Comparison of ENCODE assay signal across 1 cellular context in genomic region chr17:59842901-59843652, GRCh38.
TF ChIP-seq lines count a peak whose summit lies in the region.

No MANE protein-coding gene starts in this region.

TF ChIP-seq in K562, 482 proteins besides CTCF, POLR2A, EP300 and RAD21 (continued from another document):
- TF ChIP-seq, protein P1, sequence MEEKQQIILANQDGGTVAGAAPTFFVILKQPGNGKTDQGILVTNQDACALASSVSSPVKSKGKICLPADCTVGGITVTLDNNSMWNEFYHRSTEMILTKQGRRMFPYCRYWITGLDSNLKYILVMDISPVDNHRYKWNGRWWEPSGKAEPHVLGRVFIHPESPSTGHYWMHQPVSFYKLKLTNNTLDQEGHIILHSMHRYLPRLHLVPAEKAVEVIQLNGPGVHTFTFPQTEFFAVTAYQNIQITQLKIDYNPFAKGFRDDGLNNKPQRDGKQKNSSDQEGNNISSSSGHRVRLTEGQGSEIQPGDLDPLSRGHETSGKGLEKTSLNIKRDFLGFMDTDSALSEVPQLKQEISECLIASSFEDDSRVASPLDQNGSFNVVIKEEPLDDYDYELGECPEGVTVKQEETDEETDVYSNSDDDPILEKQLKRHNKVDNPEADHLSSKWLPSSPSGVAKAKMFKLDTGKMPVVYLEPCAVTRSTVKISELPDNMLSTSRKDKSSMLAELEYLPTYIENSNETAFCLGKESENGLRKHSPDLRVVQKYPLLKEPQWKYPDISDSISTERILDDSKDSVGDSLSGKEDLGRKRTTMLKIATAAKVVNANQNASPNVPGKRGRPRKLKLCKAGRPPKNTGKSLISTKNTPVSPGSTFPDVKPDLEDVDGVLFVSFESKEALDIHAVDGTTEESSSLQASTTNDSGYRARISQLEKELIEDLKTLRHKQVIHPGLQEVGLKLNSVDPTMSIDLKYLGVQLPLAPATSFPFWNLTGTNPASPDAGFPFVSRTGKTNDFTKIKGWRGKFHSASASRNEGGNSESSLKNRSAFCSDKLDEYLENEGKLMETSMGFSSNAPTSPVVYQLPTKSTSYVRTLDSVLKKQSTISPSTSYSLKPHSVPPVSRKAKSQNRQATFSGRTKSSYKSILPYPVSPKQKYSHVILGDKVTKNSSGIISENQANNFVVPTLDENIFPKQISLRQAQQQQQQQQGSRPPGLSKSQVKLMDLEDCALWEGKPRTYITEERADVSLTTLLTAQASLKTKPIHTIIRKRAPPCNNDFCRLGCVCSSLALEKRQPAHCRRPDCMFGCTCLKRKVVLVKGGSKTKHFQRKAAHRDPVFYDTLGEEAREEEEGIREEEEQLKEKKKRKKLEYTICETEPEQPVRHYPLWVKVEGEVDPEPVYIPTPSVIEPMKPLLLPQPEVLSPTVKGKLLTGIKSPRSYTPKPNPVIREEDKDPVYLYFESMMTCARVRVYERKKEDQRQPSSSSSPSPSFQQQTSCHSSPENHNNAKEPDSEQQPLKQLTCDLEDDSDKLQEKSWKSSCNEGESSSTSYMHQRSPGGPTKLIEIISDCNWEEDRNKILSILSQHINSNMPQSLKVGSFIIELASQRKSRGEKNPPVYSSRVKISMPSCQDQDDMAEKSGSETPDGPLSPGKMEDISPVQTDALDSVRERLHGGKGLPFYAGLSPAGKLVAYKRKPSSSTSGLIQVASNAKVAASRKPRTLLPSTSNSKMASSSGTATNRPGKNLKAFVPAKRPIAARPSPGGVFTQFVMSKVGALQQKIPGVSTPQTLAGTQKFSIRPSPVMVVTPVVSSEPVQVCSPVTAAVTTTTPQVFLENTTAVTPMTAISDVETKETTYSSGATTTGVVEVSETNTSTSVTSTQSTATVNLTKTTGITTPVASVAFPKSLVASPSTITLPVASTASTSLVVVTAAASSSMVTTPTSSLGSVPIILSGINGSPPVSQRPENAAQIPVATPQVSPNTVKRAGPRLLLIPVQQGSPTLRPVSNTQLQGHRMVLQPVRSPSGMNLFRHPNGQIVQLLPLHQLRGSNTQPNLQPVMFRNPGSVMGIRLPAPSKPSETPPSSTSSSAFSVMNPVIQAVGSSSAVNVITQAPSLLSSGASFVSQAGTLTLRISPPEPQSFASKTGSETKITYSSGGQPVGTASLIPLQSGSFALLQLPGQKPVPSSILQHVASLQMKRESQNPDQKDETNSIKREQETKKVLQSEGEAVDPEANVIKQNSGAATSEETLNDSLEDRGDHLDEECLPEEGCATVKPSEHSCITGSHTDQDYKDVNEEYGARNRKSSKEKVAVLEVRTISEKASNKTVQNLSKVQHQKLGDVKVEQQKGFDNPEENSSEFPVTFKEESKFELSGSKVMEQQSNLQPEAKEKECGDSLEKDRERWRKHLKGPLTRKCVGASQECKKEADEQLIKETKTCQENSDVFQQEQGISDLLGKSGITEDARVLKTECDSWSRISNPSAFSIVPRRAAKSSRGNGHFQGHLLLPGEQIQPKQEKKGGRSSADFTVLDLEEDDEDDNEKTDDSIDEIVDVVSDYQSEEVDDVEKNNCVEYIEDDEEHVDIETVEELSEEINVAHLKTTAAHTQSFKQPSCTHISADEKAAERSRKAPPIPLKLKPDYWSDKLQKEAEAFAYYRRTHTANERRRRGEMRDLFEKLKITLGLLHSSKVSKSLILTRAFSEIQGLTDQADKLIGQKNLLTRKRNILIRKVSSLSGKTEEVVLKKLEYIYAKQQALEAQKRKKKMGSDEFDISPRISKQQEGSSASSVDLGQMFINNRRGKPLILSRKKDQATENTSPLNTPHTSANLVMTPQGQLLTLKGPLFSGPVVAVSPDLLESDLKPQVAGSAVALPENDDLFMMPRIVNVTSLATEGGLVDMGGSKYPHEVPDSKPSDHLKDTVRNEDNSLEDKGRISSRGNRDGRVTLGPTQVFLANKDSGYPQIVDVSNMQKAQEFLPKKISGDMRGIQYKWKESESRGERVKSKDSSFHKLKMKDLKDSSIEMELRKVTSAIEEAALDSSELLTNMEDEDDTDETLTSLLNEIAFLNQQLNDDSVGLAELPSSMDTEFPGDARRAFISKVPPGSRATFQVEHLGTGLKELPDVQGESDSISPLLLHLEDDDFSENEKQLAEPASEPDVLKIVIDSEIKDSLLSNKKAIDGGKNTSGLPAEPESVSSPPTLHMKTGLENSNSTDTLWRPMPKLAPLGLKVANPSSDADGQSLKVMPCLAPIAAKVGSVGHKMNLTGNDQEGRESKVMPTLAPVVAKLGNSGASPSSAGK (IDR thresholded peaks at IDR 0.05): no peak; the same call in 1 of the 2 replicates
- TF ChIP-seq STAT5A (IDR thresholded peaks at IDR 0.05; ENCODE audit: borderline replicate concordance, low read length): peak; percentile 44
- TF ChIP-seq THRAP3 (IDR thresholded peaks at IDR 0.05; ENCODE audit: borderline replicate concordance): peak; percentile 98
